Comparison of ENCODE assay signal across 1 cellular context in the genomic region with DNA sequence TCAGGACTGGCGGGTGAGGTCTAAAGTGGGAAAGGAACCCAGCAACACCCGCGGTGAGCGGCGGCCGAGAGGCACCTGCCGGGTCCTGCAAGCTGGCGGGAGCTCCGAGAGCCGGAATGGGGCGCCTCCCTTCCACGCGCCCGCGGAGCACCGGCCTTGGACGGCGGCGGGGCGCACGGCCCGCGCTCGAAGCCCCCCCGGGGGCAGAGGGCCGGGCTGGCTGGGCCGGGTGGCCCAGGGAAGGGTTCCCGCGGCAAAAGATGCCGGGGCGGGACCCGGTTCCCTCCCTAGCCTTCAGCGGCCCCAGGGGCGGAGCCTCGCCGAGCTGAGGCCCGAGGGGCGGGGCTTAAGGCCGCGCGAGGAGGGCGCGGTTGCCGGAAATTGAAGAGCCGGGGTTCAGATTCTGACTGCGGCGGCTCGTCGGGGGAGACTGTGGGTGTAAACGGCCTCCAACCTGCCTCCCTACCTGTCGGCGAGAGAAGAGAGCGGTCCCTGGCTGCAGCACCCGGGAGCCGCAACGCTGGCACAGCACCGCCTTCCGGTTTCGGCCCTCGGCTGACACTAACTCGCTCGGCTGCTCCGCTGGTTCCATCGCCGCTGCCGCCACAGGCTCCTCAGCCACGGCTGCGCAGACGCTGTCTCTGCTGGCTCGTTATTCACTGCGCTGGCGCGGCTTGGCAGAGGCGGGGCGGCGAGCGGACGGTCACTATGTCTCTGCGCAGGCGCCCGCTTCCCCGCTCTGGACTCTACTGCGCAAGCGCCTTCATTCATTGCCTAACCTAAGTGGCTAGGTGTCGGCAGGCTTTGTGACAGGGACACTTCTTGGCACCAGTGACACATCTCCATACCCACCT.
TF ChIP-seq lines count a peak whose summit lies in the region.

Gene RABIF, minus strand, starts transcription at position 643 of the 854 bp plus-strand sequence. Its CDS starts 51 bp downstream, at position 592.

TF ChIP-seq in HepG2, 621 proteins besides CTCF, POLR2A, EP300 and RAD21 (continued from another document and continues in another):
- TF ChIP-seq ZBED4 (CRISPR knock-in tag; IDR thresholded peaks at IDR 0.05; ENCODE audit: borderline replicate concordance) (peak; percentile 23; the same call in 1 of the 2 replicates), ELF4 (CRISPR knock-in tag; IDR thresholded peaks at IDR 0.05; ENCODE audit: borderline replicate concordance) (0 out of 2 replicates have a peak, but pooled peaks have one; percentile 41), ZNF10 (CRISPR knock-in tag; IDR thresholded peaks at IDR 0.05; ENCODE audit: borderline replicate concordance, low read depth) (no peak), ZNF468 (CRISPR knock-in tag; IDR thresholded peaks at IDR 0.05) (no peak), TOPORS (CRISPR knock-in tag; IDR thresholded peaks at IDR 0.05) (peak; percentile 64; the same call in 1 of the 2 replicates), CCDC6 (CRISPR knock-in tag; IDR thresholded peaks at IDR 0.05) (no peak), GPN1 (CRISPR knock-in tag; IDR thresholded peaks at IDR 0.05; ENCODE audit: borderline replicate concordance) (no peak), ZNF430 (CRISPR knock-in tag; IDR thresholded peaks at IDR 0.05) (peak; percentile 60; the same call in 1 of the 2 replicates), SATB2 (CRISPR knock-in tag; IDR thresholded peaks at IDR 0.05) (0 out of 2 replicates have a peak, but pooled peaks have one; percentile 22), HDAC2 (CRISPR knock-in tag; IDR thresholded peaks at IDR 0.05) (0 out of 2 replicates have a peak, but pooled peaks have one; percentile 19), ZSCAN30 (CRISPR knock-in tag; IDR thresholded peaks at IDR 0.05) (no peak), HNF1B (CRISPR knock-in tag; IDR thresholded peaks at IDR 0.05) (0 out of 2 replicates have a peak, but pooled peaks have one; percentile 24), DNMT3B (CRISPR knock-in tag; conservative IDR thresholded peaks at IDR 0.05) (0 out of 2 replicates have a peak, but pooled peaks have one; percentile 38), MAFG (CRISPR knock-in tag; IDR thresholded peaks at IDR 0.05) (no peak), ZNF17 (CRISPR knock-in tag; IDR thresholded peaks at IDR 0.05) (no peak)
- TF ChIP-seq, protein P1, sequence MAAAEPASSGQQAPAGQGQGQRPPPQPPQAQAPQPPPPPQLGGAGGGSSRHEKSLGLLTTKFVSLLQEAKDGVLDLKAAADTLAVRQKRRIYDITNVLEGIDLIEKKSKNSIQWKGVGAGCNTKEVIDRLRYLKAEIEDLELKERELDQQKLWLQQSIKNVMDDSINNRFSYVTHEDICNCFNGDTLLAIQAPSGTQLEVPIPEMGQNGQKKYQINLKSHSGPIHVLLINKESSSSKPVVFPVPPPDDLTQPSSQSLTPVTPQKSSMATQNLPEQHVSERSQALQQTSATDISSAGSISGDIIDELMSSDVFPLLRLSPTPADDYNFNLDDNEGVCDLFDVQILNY (CRISPR knock-in tag; conservative IDR thresholded peaks at IDR 0.05): no peak; the same call in 1 of the 2 replicates
- TF ChIP-seq, protein P2, sequence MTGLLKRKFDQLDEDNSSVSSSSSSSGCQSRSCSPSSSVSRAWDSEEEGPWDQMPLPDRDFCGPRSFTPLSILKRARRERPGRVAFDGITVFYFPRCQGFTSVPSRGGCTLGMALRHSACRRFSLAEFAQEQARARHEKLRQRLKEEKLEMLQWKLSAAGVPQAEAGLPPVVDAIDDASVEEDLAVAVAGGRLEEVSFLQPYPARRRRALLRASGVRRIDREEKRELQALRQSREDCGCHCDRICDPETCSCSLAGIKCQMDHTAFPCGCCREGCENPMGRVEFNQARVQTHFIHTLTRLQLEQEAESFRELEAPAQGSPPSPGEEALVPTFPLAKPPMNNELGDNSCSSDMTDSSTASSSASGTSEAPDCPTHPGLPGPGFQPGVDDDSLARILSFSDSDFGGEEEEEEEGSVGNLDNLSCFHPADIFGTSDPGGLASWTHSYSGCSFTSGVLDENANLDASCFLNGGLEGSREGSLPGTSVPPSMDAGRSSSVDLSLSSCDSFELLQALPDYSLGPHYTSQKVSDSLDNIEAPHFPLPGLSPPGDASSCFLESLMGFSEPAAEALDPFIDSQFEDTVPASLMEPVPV (CRISPR knock-in tag; IDR thresholded peaks at IDR 0.05): 0 out of 2 replicates have a peak, but pooled peaks have one; percentile 51
- TF ChIP-seq, protein P3, sequence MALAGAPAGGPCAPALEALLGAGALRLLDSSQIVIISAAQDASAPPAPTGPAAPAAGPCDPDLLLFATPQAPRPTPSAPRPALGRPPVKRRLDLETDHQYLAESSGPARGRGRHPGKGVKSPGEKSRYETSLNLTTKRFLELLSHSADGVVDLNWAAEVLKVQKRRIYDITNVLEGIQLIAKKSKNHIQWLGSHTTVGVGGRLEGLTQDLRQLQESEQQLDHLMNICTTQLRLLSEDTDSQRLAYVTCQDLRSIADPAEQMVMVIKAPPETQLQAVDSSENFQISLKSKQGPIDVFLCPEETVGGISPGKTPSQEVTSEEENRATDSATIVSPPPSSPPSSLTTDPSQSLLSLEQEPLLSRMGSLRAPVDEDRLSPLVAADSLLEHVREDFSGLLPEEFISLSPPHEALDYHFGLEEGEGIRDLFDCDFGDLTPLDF (CRISPR knock-in tag; IDR thresholded peaks at IDR 0.05): peak; percentile 53; the same call in 1 of the 2 replicates
- TF ChIP-seq, protein P4, sequence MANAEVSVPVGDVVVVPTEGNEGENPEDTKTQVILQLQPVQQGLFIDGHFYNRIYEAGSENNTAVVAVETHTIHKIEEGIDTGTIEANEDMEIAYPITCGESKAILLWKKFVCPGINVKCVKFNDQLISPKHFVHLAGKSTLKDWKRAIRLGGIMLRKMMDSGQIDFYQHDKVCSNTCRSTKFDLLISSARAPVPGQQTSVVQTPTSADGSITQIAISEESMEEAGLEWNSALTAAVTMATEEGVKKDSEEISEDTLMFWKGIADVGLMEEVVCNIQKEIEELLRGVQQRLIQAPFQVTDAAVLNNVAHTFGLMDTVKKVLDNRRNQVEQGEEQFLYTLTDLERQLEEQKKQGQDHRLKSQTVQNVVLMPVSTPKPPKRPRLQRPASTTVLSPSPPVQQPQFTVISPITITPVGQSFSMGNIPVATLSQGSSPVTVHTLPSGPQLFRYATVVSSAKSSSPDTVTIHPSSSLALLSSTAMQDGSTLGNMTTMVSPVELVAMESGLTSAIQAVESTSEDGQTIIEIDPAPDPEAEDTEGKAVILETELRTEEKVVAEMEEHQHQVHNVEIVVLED (CRISPR knock-in tag; IDR thresholded peaks at IDR 0.05; ENCODE audit: borderline replicate concordance): 0 out of 2 replicates have a peak, but pooled peaks have one; percentile 61
- TF ChIP-seq, protein P5, sequence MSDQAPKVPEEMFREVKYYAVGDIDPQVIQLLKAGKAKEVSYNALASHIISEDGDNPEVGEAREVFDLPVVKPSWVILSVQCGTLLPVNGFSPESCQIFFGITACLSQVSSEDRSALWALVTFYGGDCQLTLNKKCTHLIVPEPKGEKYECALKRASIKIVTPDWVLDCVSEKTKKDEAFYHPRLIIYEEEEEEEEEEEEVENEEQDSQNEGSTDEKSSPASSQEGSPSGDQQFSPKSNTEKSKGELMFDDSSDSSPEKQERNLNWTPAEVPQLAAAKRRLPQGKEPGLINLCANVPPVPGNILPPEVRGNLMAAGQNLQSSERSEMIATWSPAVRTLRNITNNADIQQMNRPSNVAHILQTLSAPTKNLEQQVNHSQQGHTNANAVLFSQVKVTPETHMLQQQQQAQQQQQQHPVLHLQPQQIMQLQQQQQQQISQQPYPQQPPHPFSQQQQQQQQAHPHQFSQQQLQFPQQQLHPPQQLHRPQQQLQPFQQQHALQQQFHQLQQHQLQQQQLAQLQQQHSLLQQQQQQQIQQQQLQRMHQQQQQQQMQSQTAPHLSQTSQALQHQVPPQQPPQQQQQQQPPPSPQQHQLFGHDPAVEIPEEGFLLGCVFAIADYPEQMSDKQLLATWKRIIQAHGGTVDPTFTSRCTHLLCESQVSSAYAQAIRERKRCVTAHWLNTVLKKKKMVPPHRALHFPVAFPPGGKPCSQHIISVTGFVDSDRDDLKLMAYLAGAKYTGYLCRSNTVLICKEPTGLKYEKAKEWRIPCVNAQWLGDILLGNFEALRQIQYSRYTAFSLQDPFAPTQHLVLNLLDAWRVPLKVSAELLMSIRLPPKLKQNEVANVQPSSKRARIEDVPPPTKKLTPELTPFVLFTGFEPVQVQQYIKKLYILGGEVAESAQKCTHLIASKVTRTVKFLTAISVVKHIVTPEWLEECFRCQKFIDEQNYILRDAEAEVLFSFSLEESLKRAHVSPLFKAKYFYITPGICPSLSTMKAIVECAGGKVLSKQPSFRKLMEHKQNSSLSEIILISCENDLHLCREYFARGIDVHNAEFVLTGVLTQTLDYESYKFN (CRISPR knock-in tag; conservative IDR thresholded peaks at IDR 0.05): peak; percentile 61
